In genomic region chr21:31659286-31660133, GRCh38 we compare ENCODE assay signal across 1 cellular context.
TF ChIP-seq lines count a peak whose summit lies in the region.

Gene SOD1, plus strand, starts transcription at chr21:31659693. Its CDS starts 77 bp downstream, at chr21:31659770.

TF ChIP-seq in H1, 55 proteins besides CTCF, POLR2A, EP300 and RAD21 (continued from another document):
- TF ChIP-seq KDM5A (IDR thresholded peaks at IDR 0.05; ENCODE audit: low read length) (no peak), SUZ12 (IDR thresholded peaks at IDR 0.05; ENCODE audit: low read length) (peak; percentile 25; the same call in 1 of the 2 replicates), E2F6 (IDR thresholded peaks at IDR 0.05) (peak; percentile 65), KDM4A (IDR thresholded peaks at IDR 0.05; ENCODE audit: low read depth, low read length, severe bottlenecking) (no peak), EGR1 (IDR thresholded peaks at IDR 0.05; ENCODE audit: borderline replicate concordance, low read depth, low read length) (peak; percentile 27; the same call in 1 of the 2 replicates), RBBP5 (IDR thresholded peaks at IDR 0.05; ENCODE audit: borderline replicate concordance, low read depth, low read length) (peak; percentile 46; the same call in 1 of the 2 replicates), NANOG (IDR thresholded peaks at IDR 0.05; ENCODE audit: insufficient read depth, low read depth, low read length, poor library complexity, severe bottlenecking) (no peak), CREB1 (IDR thresholded peaks at IDR 0.05) (peak; percentile 69; the same call in 1 of the 2 replicates), SIX5 (IDR thresholded peaks at IDR 0.05; ENCODE audit: low read depth, low read length) (no peak), CHD1 (IDR thresholded peaks at IDR 0.05; ENCODE audit: low read depth, low read length) (no peak), TCF12 (IDR thresholded peaks at IDR 0.05; ENCODE audit: low read depth, low read length) (no peak), ATF2 (IDR thresholded peaks at IDR 0.05; ENCODE audit: low read length) (no peak), TBP (IDR thresholded peaks at IDR 0.05; ENCODE audit: low read depth, low read length) (peak; percentile 96), GTF2F1 (IDR thresholded peaks at IDR 0.05; ENCODE audit: borderline replicate concordance, low read depth, low read length) (peak; percentile 94), SIN3A (conservative IDR thresholded peaks at IDR 0.05 in 1 of 2, IDR thresholded peaks at IDR 0.05 in 1 of 2; ENCODE audit: low read depth in 1 of 2, low read length in 2 of 2) (peak in 1 of 2 experiments; percentile 59; a peak in 2 of 4 replicates), BCL11A (IDR thresholded peaks at IDR 0.05; ENCODE audit: low read depth in 2 of 2, low read length in 2 of 2) (no peak), NRF1 (IDR thresholded peaks at IDR 0.05; ENCODE audit: low read depth, low read length) (no peak), ASH2L (IDR thresholded peaks at IDR 0.05; ENCODE audit: low read length) (peak; percentile 87), KDM1A (IDR thresholded peaks at IDR 0.05; ENCODE audit: borderline replicate concordance, low read length) (peak; percentile 26; the same call in 1 of the 2 replicates), PHF8 (conservative IDR thresholded peaks at IDR 0.05; ENCODE audit: low read depth, low read length) (peak; percentile 86), SRF (IDR thresholded peaks at IDR 0.05; ENCODE audit: low read depth, low read length) (no peak), TEAD4 (IDR thresholded peaks at IDR 0.05; ENCODE audit: low read depth, low read length) (no peak), CEBPB (IDR thresholded peaks at IDR 0.05; ENCODE audit: low read depth, low read length) (no peak), HDAC2 (IDR thresholded peaks at IDR 0.05; ENCODE audit: borderline replicate concordance in 1 of 2, low read depth in 2 of 2, low read length in 2 of 2) (peak; percentile 60 to 69; a peak in 1 of 4 replicates), FOSL1 (IDR thresholded peaks at IDR 0.05; ENCODE audit: insufficient read depth, low read depth, low read length) (no peak), YY1 (IDR thresholded peaks at IDR 0.05; ENCODE audit: low read depth, low read length) (peak; percentile 24; the same call in 1 of the 2 replicates), MAX (IDR thresholded peaks at IDR 0.05) (peak; percentile 85), BRCA1 (IDR thresholded peaks at IDR 0.05; ENCODE audit: low read depth, low read length) (no peak), CHD2 (IDR thresholded peaks at IDR 0.05; ENCODE audit: low read length) (no peak), BACH1 (IDR thresholded peaks at IDR 0.05; ENCODE audit: low read length) (peak; percentile 55)
